Comparison of ENCODE assay signal across 16 cellular contexts in genomic region chr20:62408055-62408454, GRCh38. TPM values are rescaled to one million over a fixed set of nuclear protein-coding genes. Genes with fewer than 3 reads are reported as not detected.
DNase-seq lines count a peak whose midpoint lies in the region; ATAC-seq, FAIRE-seq and TF ChIP-seq lines count a peak whose summit lies in the region.
"Had no signal": no experiment of that assay in that cellular context is flagged by ENCODE, and none has a peak within 500 bp of the region (broad histone marks: within the 10 kb centered on the region; RNA-seq: fewer than 3 reads in every experiment).

No MANE protein-coding gene starts in this region.

- H3K27me3 ChIP-seq in PC-9 (ENCODE audit: insufficient read depth, low read depth) (no peaks in the 10 kb centered on the region), H1 (replicated peaks in 1 of 4; ENCODE audit: control insufficient read depth in 3 of 4, extremely low read depth in 1 of 4, insufficient read depth in 3 of 4, low read length in 3 of 4) (peaks cover 0 to 8% (median 1%) of the 10 kb centered on the region in 4 experiments; a peak in 2 of 7 replicates), uterus (no peaks in the 10 kb centered on the region)
- H3K27me3 ChIP-seq: brain microvascular endothelial cell, heart right ventricle, thyroid gland had no signal

- H4K20me1 ChIP-seq in PC-9 (ENCODE audit: insufficient read depth) (peaks cover 11% of the 10 kb centered on the region; the same call in 1 of the 2 replicates), H1 (replicated peaks in 1 of 2; ENCODE audit: control insufficient read depth in 1 of 2, insufficient read depth in 2 of 2, low read length in 2 of 2) (peaks cover 0 to 20% of the 10 kb centered on the region in 2 experiments)

- H3K9ac ChIP-seq in H1 (replicated peaks in 1 of 4; ENCODE audit: extremely low read depth in 1 of 4, low read depth in 3 of 4, low read length in 3 of 4): no peak overlapping the region

- no peak overlapping the region for H3K4ac ChIP-seq in H1 (replicated peaks; ENCODE audit: insufficient read length, low read depth, low read length)

- WGBS in H1 (ENCODE audit: extremely low coverage in 1 of 2, insufficient coverage in 1 of 2, insufficient read length in 1 of 2, insufficient replicate concordance in 2 of 2, low coverage in 1 of 2, low lambda C conversion rate in 2 of 2, missing lambda C conversion rate in 1 of 2), 2 experiments: 93% methylated on average over 15 of the region's 15 CpGs; no CpG with 5 or more reads in 1 of the 2 experiments

- H2BK15ac ChIP-seq in H1 (ENCODE audit: low read length): peak overlapping the region; percentile 9; the same call in 1 of the 2 replicates

- H4K8ac ChIP-seq in H1 (ENCODE audit: extremely low read depth, insufficient read depth, low read length): no peak overlapping the region; the same call in 1 of the 2 replicates

- no peak overlapping the region for H3K14ac ChIP-seq in H1 (ENCODE audit: insufficient read length)

- H3K36me3 Mint-ChIP-seq in activated naive CD4-positive, alpha-beta T cell treated with anti-CD3 and anti-CD28 coated beads for 36 hours (ENCODE audit: low read depth): no peaks in the 10 kb centered on the region
- no peaks in the 10 kb centered on the region for H3K36me3 Mint-ChIP-seq in activated naive CD4-positive, alpha-beta T cell treated with anti-CD3 and anti-CD28 coated beads, Interleukin-2, amount 50 U/mL, for 72 hours
- H3K36me3 Mint-ChIP-seq in stimulated activated naive B cell treated with anti-CD40 and anti-IgM and Interleukin-4, amounts not matched to agents 10 μg/mL and 1 μg/mL and 100 μg/mL, for 72 hours: peaks cover 0 to 3% of the 10 kb centered on the region in 2 donors

- no peak overlapping the region for H2BK5ac ChIP-seq in H1 (ENCODE audit: low read depth, low read length)

- TF ChIP-seq EP300 in H1 (IDR thresholded peaks at IDR 0.05; ENCODE audit: borderline replicate concordance in 1 of 2, low read depth in 2 of 2, low read length in 2 of 2): no peak

- H3K79me1 ChIP-seq in H1 (ENCODE audit: low read depth, low read length): no peaks in the 10 kb centered on the region

- no peaks in the 10 kb centered on the region for H3K9me3 Mint-ChIP-seq in activated naive CD4-positive, alpha-beta T cell treated with anti-CD3 and anti-CD28 coated beads for 36 hours
- no peaks in the 10 kb centered on the region for H3K9me3 Mint-ChIP-seq in activated naive CD4-positive, alpha-beta T cell treated with anti-CD3 and anti-CD28 coated beads, Interleukin-2, amount 50 U/mL, for 72 hours
- H3K9me3 Mint-ChIP-seq in stimulated activated naive B cell treated with anti-CD40 and anti-IgM and Interleukin-4, amounts not matched to agents 10 μg/mL and 1 μg/mL and 100 μg/mL, for 72 hours: no peaks in the 10 kb centered on the region

- H3K79me2 ChIP-seq in PC-9 (ENCODE audit: low read depth) (no peaks in the 10 kb centered on the region), H1 (ENCODE audit: control insufficient read depth in 1 of 2, insufficient read depth in 2 of 2, low read length in 2 of 2) (no peaks in the 10 kb centered on the region; a peak in 1 of 4 replicates)

- no peak for ATAC-seq in activated naive CD4-positive, alpha-beta T cell treated with anti-CD3 and anti-CD28 coated beads, Interleukin-2, amount 50 U/mL, for 72 hours
- ATAC-seq in stimulated activated naive B cell treated with anti-CD40 and anti-IgM and Interleukin-4, amounts not matched to agents 10 μg/mL and 1 μg/mL and 100 μg/mL, for 72 hours (replicated peaks): no peak
- no peak for ATAC-seq in GM21447 (IDR thresholded peaks at IDR 0.05; ENCODE audit: unreplicated experiment)
- no peak for ATAC-seq in HG02642 (IDR thresholded peaks at IDR 0.05; ENCODE audit: poor library complexity, unreplicated experiment)

- H3K23me2 ChIP-seq in H1 (ENCODE audit: low read depth, low read length): no peaks in the 10 kb centered on the region; the same call in 1 of the 2 replicates

- no peak for TF ChIP-seq RAD21 in H1 (IDR thresholded peaks at IDR 0.05 in 1 of 2, conservative IDR thresholded peaks at IDR 0.05 in 1 of 2; ENCODE audit: low read depth in 2 of 2, low read length in 2 of 2)

- H3K27ac ChIP-seq in PC-9 (no peak overlapping the region), H1 (ENCODE audit: low read depth, low read length) (no peak overlapping the region), uterus (no peak overlapping the region)
- H3K27ac ChIP-seq: brain microvascular endothelial cell had no signal

- POLR2A ChIA-PET in PC-9 (lab: Charles Lee; ENCODE audit: unreplicated experiment): no interaction called here
- POLR2A ChIA-PET in H1 (lab: Charles Lee; ENCODE audit: partially characterized antibody): interaction anchor here (0.8 to 4.0 kb wide), 3 partner anchors 15 to 39 kb away, joined by 3 to 25 read pairs (median 3); no protein-coding TSS in a partner anchor

- TF ChIP-seq CTCF in PC-9 (conservative IDR thresholded peaks at IDR 0.05) (no peak), H1 (IDR thresholded peaks at IDR 0.05; ENCODE audit: control extremely low read depth in 1 of 3, insufficient read depth in 1 of 3, low read depth in 1 of 3, low read length in 3 of 3) (no peak), uterus (IDR thresholded peaks at IDR 0.05) (no peak)

- no peaks in the 10 kb centered on the region for H3K9me3 ChIP-seq in PC-9 (ENCODE audit: insufficient read depth, low read depth)
- H3K9me3 ChIP-seq in H1 (ENCODE audit: insufficient read depth in 2 of 2, low read depth in 1 of 2, low read length in 1 of 2): no peaks in the 10 kb centered on the region
- H3K9me3 ChIP-seq in uterus: no peaks in the 10 kb centered on the region
- H3K9me3 ChIP-seq: heart right ventricle, lower lobe of right lung, thyroid gland had no signal

- H3K18ac ChIP-seq in H1 (ENCODE audit: extremely low read depth, low read length): no peak overlapping the region

- H3K4me2 ChIP-seq in PC-9 (peak overlapping the region; percentile 72), H1 (ENCODE audit: insufficient read depth in 1 of 2, low read depth in 2 of 2, low read length in 2 of 2) (peak overlapping the region in 1 of 2 experiments; percentile 38; a peak in 1 of 4 replicates)

- no peak overlapping the region for H3K4me3 ChIP-seq in PC-9
- 0 out of 8 replicates have a peak overlapping the region, but pooled peaks of 1 of the 4 experiments have one; percentile 56 for H3K4me3 ChIP-seq in H1 (ENCODE audit: extremely low read depth in 1 of 4, insufficient read depth in 2 of 4, low read depth in 3 of 4, low read length in 4 of 4)
- H3K4me3 ChIP-seq in uterus: no peak overlapping the region

- no peaks in the 10 kb centered on the region for H3K27me3 Mint-ChIP-seq in activated naive CD4-positive, alpha-beta T cell treated with anti-CD3 and anti-CD28 coated beads for 36 hours (ENCODE audit: low read depth)
- peaks cover 0 to 3% of the 10 kb centered on the region in 2 donors for H3K27me3 Mint-ChIP-seq in stimulated activated naive B cell treated with anti-CD40 and anti-IgM and Interleukin-4, amounts not matched to agents 10 μg/mL and 1 μg/mL and 100 μg/mL, for 72 hours

- H3K36me3 ChIP-seq in PC-9 (ENCODE audit: low read depth): no peaks in the 10 kb centered on the region
- no peaks in the 10 kb centered on the region for H3K36me3 ChIP-seq in H1 (ENCODE audit: control insufficient read depth in 2 of 4, insufficient read depth in 4 of 4, low read length in 3 of 4)
- H3K36me3 ChIP-seq in uterus: no peaks in the 10 kb centered on the region
- H3K36me3 ChIP-seq: brain microvascular endothelial cell, lower lobe of right lung, thyroid gland had no signal

- H2AFZ ChIP-seq in PC-9 (no peak overlapping the region), H1 (ENCODE audit: low read length) (no peak overlapping the region)

- H3K23ac ChIP-seq in H1 (ENCODE audit: insufficient read length): no peak overlapping the region

- 0 out of 2 replicates have a peak overlapping the region, but pooled peaks have one; percentile 35 for H2BK20ac ChIP-seq in H1 (ENCODE audit: low read length)

- H3K4me1 Mint-ChIP-seq in activated naive CD4-positive, alpha-beta T cell treated with anti-CD3 and anti-CD28 coated beads for 36 hours (ENCODE audit: low read depth): peaks cover 31% of the 10 kb centered on the region
- H3K4me1 Mint-ChIP-seq in stimulated activated naive B cell treated with anti-CD40 and anti-IgM and Interleukin-4, amounts not matched to agents 10 μg/mL and 1 μg/mL and 100 μg/mL, for 72 hours: peaks cover 27 to 46% of the 10 kb centered on the region in 2 donors

- 0 out of 2 replicates have a peak overlapping the region, but pooled peaks have one; percentile 2 for H2BK12ac ChIP-seq in H1 (ENCODE audit: low read depth, low read length)

- no TSS peak for BruUV-seq in PC-9 (replicated peaks; lab: Mats Ljungman, UMichigan)

- no peak overlapping the region for H4K5ac ChIP-seq in H1 (ENCODE audit: insufficient read length, low read depth, low read length)

- TF ChIP-seq POLR2A in H1 (IDR thresholded peaks at IDR 0.05; ENCODE audit: control extremely low read depth in 1 of 2, low read depth in 2 of 2, low read length in 2 of 2) (no peak), uterus (IDR thresholded peaks at IDR 0.05) (no peak)

- H3K56ac ChIP-seq in H1 (replicated peaks; ENCODE audit: insufficient read length, low read depth, low read length): no peak overlapping the region

- no peak for DNase-seq in activated naive CD4-positive, alpha-beta T cell treated with anti-CD3 and anti-CD28 coated beads for 36 hours
- DNase-seq in activated naive CD4-positive, alpha-beta T cell treated with anti-CD3 and anti-CD28 coated beads, Interleukin-2, amount 50 U/mL, for 72 hours (ENCODE audit: low spot score in 2 of 2): no peak
- DNase-seq in PC-9 (no peak), H1 (ENCODE audit: low read depth in 1 of 2, low spot score in 2 of 2) (no peak), uterus (no peak)
- no peak for DNase-seq in stimulated activated naive B cell treated with anti-CD40 and anti-IgM and Interleukin-4, amounts not matched to agents 10 μg/mL and 1 μg/mL and 100 μg/mL, for 72 hours
- DNase-seq: brain microvascular endothelial cell, lower lobe of right lung, NCI-H748 treated with DMSO at 0.1 percent for 48 hours, thyroid gland had no signal

- peaks cover 21% of the 10 kb centered on the region; the same call in 1 of the 2 replicates for H3F3A ChIP-seq in PC-9 (ENCODE audit: insufficient read depth, low read depth)

- peaks cover 18% of the 10 kb centered on the region for H3K4me1 ChIP-seq in PC-9 (replicated peaks; ENCODE audit: insufficient read depth)
- H3K4me1 ChIP-seq in H1 (replicated peaks in 1 of 4; ENCODE audit: control insufficient read depth in 3 of 4, insufficient read depth in 4 of 4, low read length in 3 of 4): peaks cover 0 to 26% (median 8%) of the 10 kb centered on the region in 4 experiments; a peak in 6 of 7 replicates
- peaks cover 0 to 28% of the 10 kb centered on the region in 2 donors for H3K4me1 ChIP-seq in uterus

- no peaks in the 10 kb centered on the region for H3K9me2 ChIP-seq in PC-9 (ENCODE audit: insufficient read depth)

- no peak overlapping the region for H3K27ac Mint-ChIP-seq in activated naive CD4-positive, alpha-beta T cell treated with anti-CD3 and anti-CD28 coated beads for 36 hours
- peak overlapping the region in 1 of 2 donors; percentile 80 for H3K27ac Mint-ChIP-seq in activated naive CD4-positive, alpha-beta T cell treated with anti-CD3 and anti-CD28 coated beads, Interleukin-2, amount 50 U/mL, for 72 hours
- no peak overlapping the region for H3K27ac Mint-ChIP-seq in stimulated activated naive B cell treated with anti-CD40 and anti-IgM and Interleukin-4, amounts not matched to agents 10 μg/mL and 1 μg/mL and 100 μg/mL, for 72 hours

- intact Hi-C loops in activated naive CD4-positive, alpha-beta T cell treated with anti-CD3 and anti-CD28 coated beads for 36 hours (cut with micrococcal nuclease): loop anchor here (5.0 kb wide), 3 partner anchors 94 to 399 kb away; no protein-coding TSS in a partner anchor
- intact Hi-C loops in PC-9 (cut with micrococcal nuclease; ENCODE audit: unreplicated experiment): loop anchor here (5.0 to 10.0 kb wide), 4 partner anchors 214 to 393 kb away; no protein-coding TSS in a partner anchor
- intact Hi-C loops in uterus (cut with DNase I; ENCODE audit: low total_unique reads): loop anchor here (10.0 kb wide), 1 partner anchor 397 kb away; the partner anchor contains the start of gene OGFR

- FAIRE-seq in H1 (lab: Jason Lieb, UNC): no peak
- FAIRE-seq: endothelial cell of umbilical vein had no signal

- CTCF ChIA-PET in activated naive CD4-positive, alpha-beta T cell treated with anti-CD3 and anti-CD28 coated beads for 36 hours (lab: Charles Lee): no interaction called here
- CTCF ChIA-PET in PC-9 (lab: Charles Lee): no interaction called here
- CTCF ChIA-PET in H1 (lab: Charles Lee; ENCODE audit: partially characterized antibody): interaction anchor here (1.0 to 4.6 kb wide), 3 partner anchors 15 to 86 kb away, joined by 3 to 48 read pairs (median 4); no protein-coding TSS in a partner anchor

- no peak overlapping the region; the same call in 1 of the 2 replicates for H2AK5ac ChIP-seq in H1 (ENCODE audit: low read depth, low read length)

- H2BK120ac ChIP-seq in H1 (replicated peaks; ENCODE audit: low read depth, low read length): no peak overlapping the region

- no peak overlapping the region for H4K91ac ChIP-seq in H1 (replicated peaks; ENCODE audit: insufficient read length, low read length)

- peak overlapping the region; percentile 78 for H3K4me3 Mint-ChIP-seq in activated naive CD4-positive, alpha-beta T cell treated with anti-CD3 and anti-CD28 coated beads for 36 hours
- H3K4me3 Mint-ChIP-seq in stimulated activated naive B cell treated with anti-CD40 and anti-IgM and Interleukin-4, amounts not matched to agents 10 μg/mL and 1 μg/mL and 100 μg/mL, for 72 hours: peak overlapping the region; percentile 22 to 84

RNA-seq across cellular contexts. Expression of gene CABLES2, which starts 1.0 kb away (rescaled TPM):
- total RNA-seq in activated naive CD4-positive, alpha-beta T cell treated with anti-CD3 and anti-CD28 coated beads for 36 hours: 1 to 10 TPM; 3.6 to 5.1 TPM
- total RNA-seq in activated naive CD4-positive, alpha-beta T cell treated with anti-CD3 and anti-CD28 coated beads, Interleukin-2, amount 50 U/mL, for 72 hours: 1 to 10 TPM; 5.8 to 6.4 TPM
- total RNA-seq in PC-9 (2021) (11.2 and 14.1 TPM in 2 replicates), uterus (10 to 100 TPM in 1 of 4 donors, 1 to 10 TPM in 2, under 1 TPM in 1; 0.29 to 10.6 (median 2.6) TPM)
- total RNA-seq in H1 (2021; fragmentation: NEBNext Ultra II Directional; extraction: Animal tissue kit (Norgen Biotek cat#: 25700)): 8.0 TPM in 2 replicates
- 8.8 and 10.5 TPM in 2 replicates for polyA plus RNA-seq in H1 (2011; rRNA removed)
- 6.5 TPM for polyA plus RNA-seq in H1 (2011; cell fraction: cytosol; rRNA removed)
- 9.7 TPM for polyA plus RNA-seq in H1 (2011; cell fraction: nucleus; rRNA removed)
- polyA plus RNA-seq in H1 (2012, experiment 1 of 2): 8.2 to 10.9 TPM (median 9.6 TPM) in 4 replicates
- polyA plus RNA-seq in H1 (2012, experiment 2 of 2): 7.4 TPM
- polyA plus RNA-seq in H1 (2013, experiment 1 of 2): 5.3 TPM
- polyA plus RNA-seq in H1 (2013, experiment 2 of 2): 5.6 TPM
- 5.2 and 5.7 TPM in 2 replicates for polyA minus RNA-seq in H1 (2011; rRNA and poly(A)+ RNA removed)
- polyA minus RNA-seq in H1 (2011; cell fraction: cytosol; rRNA and poly(A)+ RNA removed): 7.8 TPM
- 4.3 TPM for polyA minus RNA-seq in H1 (2011; cell fraction: nucleus; rRNA and poly(A)+ RNA removed)

RNA-seq across cellular contexts. Expression of gene RBBP8NL, which starts 19.3 kb away (rescaled TPM):
- not detected for total RNA-seq in activated naive CD4-positive, alpha-beta T cell treated with anti-CD3 and anti-CD28 coated beads for 36 hours
- not detected for total RNA-seq in activated naive CD4-positive, alpha-beta T cell treated with anti-CD3 and anti-CD28 coated beads, Interleukin-2, amount 50 U/mL, for 72 hours
- 8.7 and 14.0 TPM in 2 replicates for total RNA-seq in PC-9 (2021)
- 0.43 and 0.59 TPM in 2 replicates for total RNA-seq in H1 (2021; fragmentation: NEBNext Ultra II Directional; extraction: Animal tissue kit (Norgen Biotek cat#: 25700))
- polyA plus RNA-seq in H1 (2011; rRNA removed): 0.48 and 0.88 TPM in 2 replicates
- 0.75 TPM for polyA plus RNA-seq in H1 (2011; cell fraction: cytosol; rRNA removed)
- 1.4 TPM for polyA plus RNA-seq in H1 (2011; cell fraction: nucleus; rRNA removed)
- 0.55 to 1.1 TPM (median 0.65 TPM) in 4 replicates for polyA plus RNA-seq in H1 (2012, experiment 1 of 2)
- polyA plus RNA-seq in H1 (2012, experiment 2 of 2): 0.46 TPM
- 0.71 TPM for polyA plus RNA-seq in H1 (2013, experiment 1 of 2)
- 0.63 TPM for polyA plus RNA-seq in H1 (2013, experiment 2 of 2)
- 0.09 and 0.20 TPM in 2 replicates for polyA minus RNA-seq in H1 (2011; rRNA and poly(A)+ RNA removed)
- 1.4 TPM for polyA minus RNA-seq in H1 (2011; cell fraction: cytosol; rRNA and poly(A)+ RNA removed)
- polyA minus RNA-seq in H1 (2011; cell fraction: nucleus; rRNA and poly(A)+ RNA removed): 1.9 TPM
- total RNA-seq in uterus: under 1 TPM in 1 of 4 donors, not detected in 3; 0.35 TPM
- total RNA-seq: endothelial cell of umbilical vein, G401, heart right ventricle, renal cortical epithelial cell had no signal
- polyA plus RNA-seq: endothelial cell of umbilical vein, heart right ventricle had no signal

RNA-seq across cellular contexts. Expression of gene RPS21, which starts 21.2 kb away (rescaled TPM):
- total RNA-seq in activated naive CD4-positive, alpha-beta T cell treated with anti-CD3 and anti-CD28 coated beads for 36 hours: 1,000 to 10,000 TPM; 2,995 to 3,072 TPM
- total RNA-seq in activated naive CD4-positive, alpha-beta T cell treated with anti-CD3 and anti-CD28 coated beads, Interleukin-2, amount 50 U/mL, for 72 hours: 1,000 to 10,000 TPM; 2,243 to 2,653 TPM
- total RNA-seq in PC-9 (2021) (2,188 and 2,275 TPM in 2 replicates), uterus (over 10,000 TPM in 1 of 4 donors, 1,000 to 10,000 TPM in 3; 1,151 to 14,756 (median 1,928) TPM)
- total RNA-seq in H1 (2021; fragmentation: NEBNext Ultra II Directional; extraction: Animal tissue kit (Norgen Biotek cat#: 25700)): 1,787 and 1,829 TPM in 2 replicates
- polyA plus RNA-seq in H1 (2011; rRNA removed): 7,219 and 8,331 TPM in 2 replicates
- 7,720 TPM for polyA plus RNA-seq in H1 (2011; cell fraction: cytosol; rRNA removed)
- polyA plus RNA-seq in H1 (2011; cell fraction: nucleus; rRNA removed): 4,705 TPM
- polyA plus RNA-seq in H1 (2012, experiment 1 of 2): 4,429 to 5,604 TPM (median 4,871 TPM) in 4 replicates
- polyA plus RNA-seq in H1 (2012, experiment 2 of 2): 4,124 TPM
- 4,907 TPM for polyA plus RNA-seq in H1 (2013, experiment 1 of 2)
- polyA plus RNA-seq in H1 (2013, experiment 2 of 2): 4,204 TPM
- 654 and 663 TPM in 2 replicates for polyA minus RNA-seq in H1 (2011; rRNA and poly(A)+ RNA removed)
- 718 TPM for polyA minus RNA-seq in H1 (2011; cell fraction: cytosol; rRNA and poly(A)+ RNA removed)
- polyA minus RNA-seq in H1 (2011; cell fraction: nucleus; rRNA and poly(A)+ RNA removed): 1,108 TPM

RNA-seq across cellular contexts. Expression of gene LAMA5, which starts 40.9 kb away (rescaled TPM):
- total RNA-seq in activated naive CD4-positive, alpha-beta T cell treated with anti-CD3 and anti-CD28 coated beads for 36 hours: 1 to 10 TPM in 1 of 2 experiments, under 1 TPM in 1; 0.81 to 1.5 TPM
- under 1 TPM; 0.36 to 0.95 TPM for total RNA-seq in activated naive CD4-positive, alpha-beta T cell treated with anti-CD3 and anti-CD28 coated beads, Interleukin-2, amount 50 U/mL, for 72 hours
- total RNA-seq in PC-9 (2021) (700 and 744 TPM in 2 replicates), uterus (100 to 1,000 TPM in 2 of 4 donors, 10 to 100 TPM in 2; 50.6 to 375 (median 90.8) TPM)
- 210 and 225 TPM in 2 replicates for total RNA-seq in H1 (2021; fragmentation: NEBNext Ultra II Directional; extraction: Animal tissue kit (Norgen Biotek cat#: 25700))
- 34.4 and 90.7 TPM in 2 replicates for polyA plus RNA-seq in H1 (2011; rRNA removed)
- polyA plus RNA-seq in H1 (2011; cell fraction: cytosol; rRNA removed): 57.6 TPM
- 648 TPM for polyA plus RNA-seq in H1 (2011; cell fraction: nucleus; rRNA removed)
- 136 to 235 TPM (median 223 TPM) in 4 replicates for polyA plus RNA-seq in H1 (2012, experiment 1 of 2)
- polyA plus RNA-seq in H1 (2012, experiment 2 of 2): 130 TPM
- 107 TPM for polyA plus RNA-seq in H1 (2013, experiment 1 of 2)
- 82.4 TPM for polyA plus RNA-seq in H1 (2013, experiment 2 of 2)
- polyA minus RNA-seq in H1 (2011; rRNA and poly(A)+ RNA removed): 24.2 and 31.4 TPM in 2 replicates
- 70.1 TPM for polyA minus RNA-seq in H1 (2011; cell fraction: cytosol; rRNA and poly(A)+ RNA removed)
- polyA minus RNA-seq in H1 (2011; cell fraction: nucleus; rRNA and poly(A)+ RNA removed): 212 TPM
